1 cellular context compared by ENCODE assay signal in genomic region chr16:25031441-25032307, GRCh38.
TF ChIP-seq lines count a peak whose summit lies in the region.

No MANE protein-coding gene starts in this region.

TF ChIP-seq in HepG2, 621 proteins besides CTCF, POLR2A, EP300 and RAD21 (continued from another document and continues in another):
- TF ChIP-seq ZBTB10 (CRISPR knock-in tag; IDR thresholded peaks at IDR 0.05; ENCODE audit: borderline replicate concordance) (peak; percentile 65; the same call in 1 of the 2 replicates), PRMT3 (CRISPR knock-in tag; IDR thresholded peaks at IDR 0.05; ENCODE audit: borderline replicate concordance, low read depth) (peak; percentile 23; the same call in 1 of the 2 replicates), USF2 (IDR thresholded peaks at IDR 0.05; ENCODE audit: low read depth, low read length) (no peak; the same call in 1 of the 2 replicates), USF2 (CRISPR knock-in tag; IDR thresholded peaks at IDR 0.05; ENCODE audit: borderline replicate concordance) (no peak), SMARCC2 (IDR thresholded peaks at IDR 0.05) (no peak), ZNF652 (CRISPR knock-in tag; IDR thresholded peaks at IDR 0.05; ENCODE audit: borderline replicate concordance, low read depth) (no peak), GATA4 (IDR thresholded peaks at IDR 0.05; ENCODE audit: borderline replicate concordance, low read depth) (no peak), RFXANK (CRISPR knock-in tag; IDR thresholded peaks at IDR 0.05) (no peak), ZHX1 (CRISPR knock-in tag; IDR thresholded peaks at IDR 0.05; ENCODE audit: low read depth) (no peak), KLF11 (CRISPR knock-in tag; IDR thresholded peaks at IDR 0.05) (no peak), ZNF446 (CRISPR knock-in tag; IDR thresholded peaks at IDR 0.05) (no peak), HOXD1 (CRISPR knock-in tag; IDR thresholded peaks at IDR 0.05) (peak; percentile 69; the same call in 1 of the 2 replicates), CERS6 (CRISPR knock-in tag; IDR thresholded peaks at IDR 0.05) (no peak), GLI4 (CRISPR knock-in tag; IDR thresholded peaks at IDR 0.05; ENCODE audit: borderline replicate concordance) (0 out of 2 replicates have a peak, but pooled peaks have one; percentile 50), TIGD3 (CRISPR knock-in tag; IDR thresholded peaks at IDR 0.05; ENCODE audit: borderline replicate concordance) (no peak), RFX5 (IDR thresholded peaks at IDR 0.05; ENCODE audit: low read depth, low read length) (no peak), ZNF788 (CRISPR knock-in tag; IDR thresholded peaks at IDR 0.05; ENCODE audit: borderline replicate concordance) (peak; percentile 69; the same call in 1 of the 2 replicates), ZNF33A (CRISPR knock-in tag; IDR thresholded peaks at IDR 0.05; ENCODE audit: borderline replicate concordance) (no peak), U2AF2 (IDR thresholded peaks at IDR 0.05; ENCODE audit: low read depth, low read length) (no peak), SKIL (CRISPR knock-in tag; IDR thresholded peaks at IDR 0.05; ENCODE audit: borderline replicate concordance) (no peak), FOXC1 (CRISPR knock-in tag; IDR thresholded peaks at IDR 0.05; ENCODE audit: borderline replicate concordance) (peak; percentile 89), ZSCAN20 (CRISPR knock-in tag; IDR thresholded peaks at IDR 0.05; ENCODE audit: borderline replicate concordance) (no peak), ZBTB14 (CRISPR knock-in tag; IDR thresholded peaks at IDR 0.05) (no peak), ATM (IDR thresholded peaks at IDR 0.05; ENCODE audit: borderline replicate concordance) (no peak), ZBTB43 (CRISPR knock-in tag; conservative IDR thresholded peaks at IDR 0.05) (peak; percentile 62; the same call in 1 of the 2 replicates), SOX13 (IDR thresholded peaks at IDR 0.05) (no peak), SOX13 (CRISPR knock-in tag; conservative IDR thresholded peaks at IDR 0.05 in 1 of 2, IDR thresholded peaks at IDR 0.05 in 1 of 2) (no peak), FOXP1 (IDR thresholded peaks at IDR 0.05) (no peak), FOXP1 (CRISPR knock-in tag; IDR thresholded peaks at IDR 0.05) (no peak), ZNF564 (CRISPR knock-in tag; IDR thresholded peaks at IDR 0.05) (peak; percentile 60; the same call in 1 of the 2 replicates), ZFP36L2 (CRISPR knock-in tag; IDR thresholded peaks at IDR 0.05) (no peak), ZNF460 (CRISPR knock-in tag; IDR thresholded peaks at IDR 0.05; ENCODE audit: borderline replicate concordance) (no peak), U2AF1 (optimal IDR thresholded peaks at IDR 0.05; ENCODE audit: low read depth, low read length) (no peak), ZBTB21 (CRISPR knock-in tag; IDR thresholded peaks at IDR 0.05) (no peak), ZNF687 (CRISPR knock-in tag; IDR thresholded peaks at IDR 0.05) (peak; percentile 97), HIC2 (CRISPR knock-in tag; IDR thresholded peaks at IDR 0.05; ENCODE audit: low read depth) (no peak), HDAC1 (CRISPR knock-in tag; IDR thresholded peaks at IDR 0.05) (peak; percentile 85), RORA (CRISPR knock-in tag; IDR thresholded peaks at IDR 0.05) (no peak)
